Comparison of ENCODE assay signal across 14 cellular contexts in the genomic region with DNA sequence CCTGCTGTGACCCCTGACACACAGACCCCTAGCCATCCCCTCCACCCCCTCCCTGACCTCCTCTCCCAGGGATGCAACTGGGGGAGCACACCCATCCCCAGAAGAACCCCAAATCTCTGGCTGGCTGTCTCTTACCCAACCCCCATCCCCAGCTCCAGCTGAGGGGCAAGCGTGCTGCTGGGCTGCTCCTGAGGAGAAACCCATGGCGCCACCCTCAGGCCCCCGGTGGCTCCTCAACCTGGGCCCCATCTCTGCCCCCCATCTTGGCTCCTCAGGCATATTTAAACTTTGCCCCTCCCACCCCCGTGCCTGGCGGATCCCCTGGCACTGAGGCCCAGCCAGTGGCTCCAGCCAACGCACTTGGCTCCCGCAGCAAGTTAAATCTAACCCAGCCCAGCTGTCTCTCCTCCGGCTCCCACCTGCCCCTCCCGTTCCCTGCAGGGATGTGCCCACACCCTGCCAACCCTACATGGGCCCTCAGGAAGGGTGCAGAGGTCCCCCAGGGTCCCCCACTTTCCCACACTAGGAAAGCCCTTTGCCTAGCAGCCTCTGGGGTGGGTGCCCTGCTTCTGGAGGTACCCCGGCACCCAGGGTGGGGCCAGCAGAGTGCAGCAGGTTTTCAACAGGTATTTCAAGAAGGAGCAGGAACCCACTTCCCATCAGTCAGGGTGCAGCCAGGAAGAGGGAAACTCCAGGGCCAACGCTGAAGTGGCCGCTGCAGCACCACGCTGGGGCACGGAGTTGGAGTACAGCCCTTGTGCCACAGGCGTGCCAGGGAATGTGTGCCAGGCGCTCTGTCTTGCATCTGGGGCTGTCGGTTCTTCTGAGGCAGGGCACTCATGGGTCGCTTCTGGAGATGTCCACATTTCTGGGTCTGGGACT. TPM values are rescaled to one million over a fixed set of nuclear protein-coding genes. Genes with fewer than 3 reads are reported as not detected.
DNase-seq lines count a peak whose midpoint lies in the region; ATAC-seq, FAIRE-seq and TF ChIP-seq lines count a peak whose summit lies in the region.
"Had no signal": no experiment of that assay in that cellular context is flagged by ENCODE, and none has a peak within 500 bp of the region (broad histone marks: within the 10 kb centered on the region; RNA-seq: fewer than 3 reads in every experiment).

No MANE protein-coding gene starts in this region.

- 49% methylated on average over 18 of the region's 18 CpGs for WGBS in HepG2 (ENCODE audit: low lambda C conversion rate)
- 73% methylated on average over 2 of the region's 18 CpGs for WGBS in right lobe of liver (ENCODE audit: insufficient coverage, low coverage, low lambda C conversion rate, missing lambda C conversion rate)

- H3K4me1 ChIP-seq in HepG2 (ENCODE audit: insufficient read depth, low read length), result peaks cover 30% of the 10 kb centered on the region
- H3K4me1 ChIP-seq in right lobe of liver, result peaks cover 0 to 8% (median 3%) of the 10 kb centered on the region in 4 donors

- H3K4me3 Mint-ChIP-seq in stimulated activated effector memory CD8-positive, alpha-beta T cell treated with anti-CD3 and anti-CD28 coated beads, Interleukin-12 subunit alpha, Interleukin-12 subunit beta, amount 100 ng/mL, for 72 hours, result no peak overlapping the region

- H3K9me3 ChIP-seq in HepG2 (ENCODE audit: low read length) (no peaks in the 10 kb centered on the region), right lobe of liver (no peaks in the 10 kb centered on the region)
- H3K9me3 ChIP-seq: BLaER1 had no signal

- POLR2A ChIA-PET in HepG2 (lab: Yijun Ruan, JAX), result no interaction called here

- H3K27ac ChIP-seq in HepG2 (ENCODE audit: extremely low read length, insufficient read depth, low read length) (no peak overlapping the region), right lobe of liver (no peak overlapping the region), VCaP (peak overlapping the region; percentile 86)
- H3K27ac ChIP-seq: BLaER1 had no signal

- no peak overlapping the region for H2AFZ ChIP-seq in HepG2 (ENCODE audit: low read length)

- in situ Hi-C loops in HepG2 (cut with HindIII; ENCODE audit: extremely low pct_ligation_motif_present, low pct_unique_long_range_greater_than_20kb), result no loop called here

- no peak for TF ChIP-seq RAD21 in HepG2 (CRISPR knock-in tag; IDR thresholded peaks at IDR 0.05)

- no peaks in the 10 kb centered on the region for H3K36me3 Mint-ChIP-seq in stimulated activated effector memory CD8-positive, alpha-beta T cell treated with anti-CD3 and anti-CD28 coated beads, Interleukin-12 subunit alpha, Interleukin-12 subunit beta, amount 100 ng/mL, for 72 hours

- H3K9ac ChIP-seq in HepG2 (ENCODE audit: insufficient read depth, low read depth, low read length), result no peak overlapping the region
- H3K9ac ChIP-seq: BLaER1 had no signal

- no peaks in the 10 kb centered on the region for H3K36me3 ChIP-seq in HepG2 (replicated peaks in 1 of 2; ENCODE audit: control insufficient read depth in 1 of 2, insufficient read depth in 2 of 2, low read length in 2 of 2)
- H3K36me3 ChIP-seq in right lobe of liver, result no peaks in the 10 kb centered on the region
- H3K36me3 ChIP-seq in H7 (replicated peaks; ENCODE audit: control insufficient read depth, insufficient read depth, low read length), result no peaks in the 10 kb centered on the region
- H3K36me3 ChIP-seq: BLaER1 had no signal

- peaks cover 6% of the 10 kb centered on the region for H3K4me1 Mint-ChIP-seq in stimulated activated effector memory CD8-positive, alpha-beta T cell treated with anti-CD3 and anti-CD28 coated beads, Interleukin-12 subunit alpha, Interleukin-12 subunit beta, amount 100 ng/mL, for 72 hours

- no TSS peak for BruUV-seq in HepG2 (replicated peaks; lab: Mats Ljungman, UMichigan)

- DNase-seq in HepG2 (ENCODE audit: low spot score), result no peak
- DNase-seq in right lobe of liver, result no peak
- DNase-seq in left ventricle myocardium superior, result peak; percentile 74
- peak; percentile 63 for DNase-seq in ureter (ENCODE audit: low spot score)
- DNase-seq in Ammon's horn (ENCODE audit: low spot score), result no peak
- no peak for DNase-seq in H7
- no peak for DNase-seq in stimulated activated effector memory CD8-positive, alpha-beta T cell treated with anti-CD3 and anti-CD28 coated beads, Interleukin-12 subunit alpha, Interleukin-12 subunit beta, amount 100 ng/mL, for 72 hours (ENCODE audit: low spot score in 2 of 2)
- DNase-seq: DMS153, NCI-H1436 treated with DMSO at 0.1 percent for 48 hours, NCI-H2227 treated with DMSO at 0.1 percent for 48 hours, NCI-H526 treated with DMSO at 0.1 percent for 48 hours had no signal

- H3K4me2 ChIP-seq in HepG2 (ENCODE audit: low read depth, low read length), result no peak overlapping the region
- H3K4me2 ChIP-seq: BLaER1 had no signal

- H3K27ac Mint-ChIP-seq in stimulated activated effector memory CD8-positive, alpha-beta T cell treated with anti-CD3 and anti-CD28 coated beads, Interleukin-12 subunit alpha, Interleukin-12 subunit beta, amount 100 ng/mL, for 72 hours, result no peak overlapping the region

- no peaks in the 10 kb centered on the region for H4K20me1 ChIP-seq in HepG2 (ENCODE audit: insufficient read depth, low read length)
- H4K20me1 ChIP-seq: BLaER1 had no signal

- TF ChIP-seq CTCF in HepG2 (CRISPR knock-in tag; IDR thresholded peaks at IDR 0.05), result no peak
- TF ChIP-seq CTCF in right lobe of liver (IDR thresholded peaks at IDR 0.05), result no peak
- no peak for TF ChIP-seq CTCF in VCaP (conservative IDR thresholded peaks at IDR 0.05)

- FAIRE-seq in HepG2 (lab: Jason Lieb, UNC), result no peak

- intact Hi-C loops in HepG2 (cut with micrococcal nuclease; ENCODE audit: unreplicated experiment), result no loop called here
- intact Hi-C loops in right lobe of liver (cut with DNase I), result no loop called here
- intact Hi-C loops in left ventricle myocardium superior (cut with micrococcal nuclease), result no loop called here

- TF ChIP-seq EP300 in HepG2 (IDR thresholded peaks at IDR 0.05; ENCODE audit: low read depth in 2 of 2, low read length in 2 of 2), result no peak
- TF ChIP-seq EP300 in HepG2 (CRISPR knock-in tag; IDR thresholded peaks at IDR 0.05; ENCODE audit: borderline replicate concordance), result no peak

- H3K9me3 Mint-ChIP-seq in stimulated activated effector memory CD8-positive, alpha-beta T cell treated with anti-CD3 and anti-CD28 coated beads, Interleukin-12 subunit alpha, Interleukin-12 subunit beta, amount 100 ng/mL, for 72 hours, result no peaks in the 10 kb centered on the region

- H3K79me2 ChIP-seq in HepG2 (ENCODE audit: insufficient read depth, low read length), result no peaks in the 10 kb centered on the region

- TF ChIP-seq POLR2A in HepG2 (IDR thresholded peaks at IDR 0.05; ENCODE audit: insufficient read depth in 1 of 2, low read depth in 2 of 2, low read length in 2 of 2) (no peak), right lobe of liver (IDR thresholded peaks at IDR 0.05) (no peak)

- CTCF ChIA-PET in HepG2 (lab: Yijun Ruan, JAX; ENCODE audit: low intra/inter-chr PET ratio, low total read pairs), result no interaction called here

- peaks cover 10 to 36% of the 10 kb centered on the region in 2 experiments; a peak in 4 of 5 replicates for H3K27me3 ChIP-seq in HepG2 (ENCODE audit: control insufficient read depth in 1 of 2, insufficient read depth in 2 of 2, low read length in 2 of 2)
- H3K27me3 ChIP-seq in right lobe of liver, result no peaks in the 10 kb centered on the region
- no peaks in the 10 kb centered on the region for H3K27me3 ChIP-seq in H7 (ENCODE audit: control insufficient read depth, insufficient read depth, low read length)
- H3K27me3 ChIP-seq: BLaER1 had no signal

- H3K4me3 ChIP-seq in HepG2 (replicated peaks in 1 of 3; ENCODE audit: insufficient read depth in 1 of 3, low read depth in 2 of 3, low read length in 3 of 3), result no peak overlapping the region
- no peak overlapping the region for H3K4me3 ChIP-seq in right lobe of liver
- no peak overlapping the region for H3K4me3 ChIP-seq in H7 (ENCODE audit: insufficient read depth, low read depth, low read length)
- H3K4me3 ChIP-seq: BLaER1 had no signal

- ATAC-seq in HepG2 (no peak), right lobe of liver (no peak), left ventricle myocardium superior (peak; percentile 55)
- ATAC-seq in stimulated activated effector memory CD8-positive, alpha-beta T cell treated with anti-CD3 and anti-CD28 coated beads, Interleukin-12 subunit alpha, Interleukin-12 subunit beta, amount 100 ng/mL, for 72 hours, result no peak
- ATAC-seq: SK-N-SH treated with all-trans-retinoic acid at 6 μM for 48 hours had no signal

RNA-seq across cellular contexts. Expression of gene OSBPL2, which starts 5.3 kb away (rescaled TPM):
- total RNA-seq in HepG2 (2016; rRNA removed; fragmentation: Illumina TruSeq; extraction: Trizol) (37.4 and 41.5 TPM in 2 replicates), right lobe of liver (10 to 100 TPM; 15.6 to 27.8 (median 21.2) TPM), left ventricle myocardium superior (60.0 TPM), ureter (130 TPM)
- total RNA-seq in HepG2 (2016; cell fraction: cytosol; rRNA removed; fragmentation: Illumina TruSeq; extraction: Trizol; ENCODE audit: low read depth), result 19.3 and 19.7 TPM in 2 replicates
- 37.3 and 39.8 TPM in 2 replicates for total RNA-seq in HepG2 (2016; cell fraction: insoluble cytoplasmic fraction; rRNA removed; fragmentation: Illumina TruSeq; extraction: Trizol)
- total RNA-seq in HepG2 (2016; cell fraction: membrane; rRNA removed; fragmentation: Illumina TruSeq; extraction: Trizol), result 18.5 and 19.9 TPM in 2 replicates
- 31.6 and 31.7 TPM in 2 replicates for total RNA-seq in HepG2 (2016; cell fraction: nucleus; rRNA removed; fragmentation: Illumina TruSeq; extraction: Trizol)
- polyA plus RNA-seq in HepG2 (2011; rRNA removed), result 18.5 and 20.5 TPM in 2 replicates
- 11.8 and 12.2 TPM in 2 replicates for polyA plus RNA-seq in HepG2 (2011; cell fraction: cytosol; rRNA removed)
- polyA plus RNA-seq in HepG2 (2011; cell fraction: nucleus; rRNA removed), result 64.3 and 72.2 TPM in 2 replicates
- polyA plus RNA-seq in HepG2 (2012), result 29.8 and 30.8 TPM in 2 replicates
- polyA plus RNA-seq in HepG2 (2016; cell fraction: cytosol; fragmentation: Illumina TruSeq; extraction: Trizol; ENCODE audit: low read depth), result 3.5 and 4.8 TPM in 2 replicates
- polyA plus RNA-seq in HepG2 (2016; cell fraction: insoluble cytoplasmic fraction; fragmentation: Illumina TruSeq; extraction: Trizol; ENCODE audit: low read depth), result 31.7 and 35.2 TPM in 2 replicates
- 9.5 and 9.7 TPM in 2 replicates for polyA plus RNA-seq in HepG2 (2016; cell fraction: membrane; fragmentation: Illumina TruSeq; extraction: Trizol; ENCODE audit: low read depth)
- polyA plus RNA-seq in HepG2 (2016; cell fraction: nucleus; fragmentation: Illumina TruSeq; extraction: Trizol; ENCODE audit: insufficient read depth, low read depth), result 69.1 and 71.6 TPM in 2 replicates
- polyA minus RNA-seq in HepG2 (2011; rRNA and poly(A)+ RNA removed; ENCODE audit: low replicate concordance), result 28.3 and 39.1 TPM in 2 replicates
- polyA minus RNA-seq in HepG2 (2011; cell fraction: cytosol; rRNA and poly(A)+ RNA removed), result 11.3 and 14.2 TPM in 2 replicates
- polyA minus RNA-seq in HepG2 (2011; cell fraction: nucleus; rRNA and poly(A)+ RNA removed), result 62.2 and 69.3 TPM in 2 replicates
- total RNA-seq in H7 (2014; rRNA removed; shearing (Covaris generic)), result 21.9 and 26.1 TPM in 2 replicates

RNA-seq across cellular contexts. Expression of gene HRH3, which starts 12.9 kb away (rescaled TPM):
- 0.10 and 0.18 TPM in 2 replicates for total RNA-seq in HepG2 (2016; rRNA removed; fragmentation: Illumina TruSeq; extraction: Trizol)
- 0.10 TPM in 1 of 2 replicates, not detected in the other for total RNA-seq in HepG2 (2016; cell fraction: cytosol; rRNA removed; fragmentation: Illumina TruSeq; extraction: Trizol; ENCODE audit: low read depth)
- 0.06 TPM in 1 of 2 replicates, not detected in the other for total RNA-seq in HepG2 (2016; cell fraction: insoluble cytoplasmic fraction; rRNA removed; fragmentation: Illumina TruSeq; extraction: Trizol)
- total RNA-seq in HepG2 (2016; cell fraction: membrane; rRNA removed; fragmentation: Illumina TruSeq; extraction: Trizol), result 0.12 and 0.14 TPM in 2 replicates
- not detected in 2 replicates for total RNA-seq in HepG2 (2016; cell fraction: nucleus; rRNA removed; fragmentation: Illumina TruSeq; extraction: Trizol)
- not detected in 2 replicates for polyA plus RNA-seq in HepG2 (2011; rRNA removed)
- not detected in 2 replicates for polyA plus RNA-seq in HepG2 (2011; cell fraction: cytosol; rRNA removed)
- not detected in 2 replicates for polyA plus RNA-seq in HepG2 (2011; cell fraction: nucleus; rRNA removed)
- 0.08 TPM in 1 of 2 replicates, not detected in the other for polyA plus RNA-seq in HepG2 (2012)
- 0.08 TPM in 1 of 2 replicates, not detected in the other for polyA plus RNA-seq in HepG2 (2016; cell fraction: cytosol; fragmentation: Illumina TruSeq; extraction: Trizol; ENCODE audit: low read depth)
- 0.34 TPM in 1 of 2 replicates, not detected in the other for polyA plus RNA-seq in HepG2 (2016; cell fraction: insoluble cytoplasmic fraction; fragmentation: Illumina TruSeq; extraction: Trizol; ENCODE audit: low read depth)
- polyA plus RNA-seq in HepG2 (2016; cell fraction: membrane; fragmentation: Illumina TruSeq; extraction: Trizol; ENCODE audit: low read depth), result 0.17 TPM in 2 replicates
- polyA plus RNA-seq in HepG2 (2016; cell fraction: nucleus; fragmentation: Illumina TruSeq; extraction: Trizol; ENCODE audit: insufficient read depth, low read depth), result not detected in 2 replicates
- not detected in 2 replicates for polyA minus RNA-seq in HepG2 (2011; rRNA and poly(A)+ RNA removed; ENCODE audit: low replicate concordance)
- polyA minus RNA-seq in HepG2 (2011; cell fraction: cytosol; rRNA and poly(A)+ RNA removed), result not detected in 2 replicates
- not detected in 2 replicates for polyA minus RNA-seq in HepG2 (2011; cell fraction: nucleus; rRNA and poly(A)+ RNA removed)
- total RNA-seq in right lobe of liver, result not detected
- total RNA-seq in left ventricle myocardium superior, result not detected
- 4.2 TPM for total RNA-seq in ureter
- 0.85 and 1.9 TPM in 2 replicates for total RNA-seq in H7 (2014; rRNA removed; shearing (Covaris generic))

RNA-seq across cellular contexts. Expression of gene MTG2, which starts 50.2 kb away (rescaled TPM):
- total RNA-seq in HepG2 (2016; rRNA removed; fragmentation: Illumina TruSeq; extraction: Trizol), result 31.3 and 37.8 TPM in 2 replicates
- 14.9 and 15.3 TPM in 2 replicates for total RNA-seq in HepG2 (2016; cell fraction: cytosol; rRNA removed; fragmentation: Illumina TruSeq; extraction: Trizol; ENCODE audit: low read depth)
- total RNA-seq in HepG2 (2016; cell fraction: insoluble cytoplasmic fraction; rRNA removed; fragmentation: Illumina TruSeq; extraction: Trizol), result 30.0 and 35.2 TPM in 2 replicates
- total RNA-seq in HepG2 (2016; cell fraction: membrane; rRNA removed; fragmentation: Illumina TruSeq; extraction: Trizol), result 20.4 and 23.8 TPM in 2 replicates
- total RNA-seq in HepG2 (2016; cell fraction: nucleus; rRNA removed; fragmentation: Illumina TruSeq; extraction: Trizol), result 23.8 and 28.4 TPM in 2 replicates
- 20.4 and 22.5 TPM in 2 replicates for polyA plus RNA-seq in HepG2 (2011; rRNA removed)
- polyA plus RNA-seq in HepG2 (2011; cell fraction: cytosol; rRNA removed), result 19.5 and 23.4 TPM in 2 replicates
- polyA plus RNA-seq in HepG2 (2011; cell fraction: nucleus; rRNA removed), result 31.1 and 31.2 TPM in 2 replicates
- 21.4 and 26.9 TPM in 2 replicates for polyA plus RNA-seq in HepG2 (2012)
- 13.5 and 13.6 TPM in 2 replicates for polyA plus RNA-seq in HepG2 (2016; cell fraction: cytosol; fragmentation: Illumina TruSeq; extraction: Trizol; ENCODE audit: low read depth)
- polyA plus RNA-seq in HepG2 (2016; cell fraction: insoluble cytoplasmic fraction; fragmentation: Illumina TruSeq; extraction: Trizol; ENCODE audit: low read depth), result 33.7 and 36.3 TPM in 2 replicates
- 18.0 and 19.8 TPM in 2 replicates for polyA plus RNA-seq in HepG2 (2016; cell fraction: membrane; fragmentation: Illumina TruSeq; extraction: Trizol; ENCODE audit: low read depth)
- polyA plus RNA-seq in HepG2 (2016; cell fraction: nucleus; fragmentation: Illumina TruSeq; extraction: Trizol; ENCODE audit: insufficient read depth, low read depth), result 87.6 and 92.7 TPM in 2 replicates
- 27.2 and 36.2 TPM in 2 replicates for polyA minus RNA-seq in HepG2 (2011; rRNA and poly(A)+ RNA removed; ENCODE audit: low replicate concordance)
- polyA minus RNA-seq in HepG2 (2011; cell fraction: cytosol; rRNA and poly(A)+ RNA removed), result 13.0 and 15.4 TPM in 2 replicates
- 16.7 and 20.9 TPM in 2 replicates for polyA minus RNA-seq in HepG2 (2011; cell fraction: nucleus; rRNA and poly(A)+ RNA removed)
- 10 to 100 TPM; 27.0 to 45.6 (median 31.8) TPM for total RNA-seq in right lobe of liver
- total RNA-seq in left ventricle myocardium superior, result 27.3 TPM
- 35.5 TPM for total RNA-seq in ureter
- 32.7 and 37.8 TPM in 2 replicates for total RNA-seq in H7 (2014; rRNA removed; shearing (Covaris generic))

Comparison
In these comparisons a context has a peak if more than half of its experiments do, and no peak if none do; other contexts are left out.
1. DNase-seq: peak in left ventricle myocardium superior (single experiment) and ureter (single experiment); none in HepG2 (single experiment), right lobe of liver (0 of 3), Ammon's horn (single experiment), H7 (single experiment) and stimulated activated effector memory CD8-positive, alpha-beta T cell treated with anti-CD3 and anti-CD28 coated beads, Interleukin-12 subunit alpha, Interleukin-12 subunit beta, amount 100 ng/mL, for 72 hours (0 of 2).